8 cellular contexts compared by ENCODE assay signal in the genomic region with DNA sequence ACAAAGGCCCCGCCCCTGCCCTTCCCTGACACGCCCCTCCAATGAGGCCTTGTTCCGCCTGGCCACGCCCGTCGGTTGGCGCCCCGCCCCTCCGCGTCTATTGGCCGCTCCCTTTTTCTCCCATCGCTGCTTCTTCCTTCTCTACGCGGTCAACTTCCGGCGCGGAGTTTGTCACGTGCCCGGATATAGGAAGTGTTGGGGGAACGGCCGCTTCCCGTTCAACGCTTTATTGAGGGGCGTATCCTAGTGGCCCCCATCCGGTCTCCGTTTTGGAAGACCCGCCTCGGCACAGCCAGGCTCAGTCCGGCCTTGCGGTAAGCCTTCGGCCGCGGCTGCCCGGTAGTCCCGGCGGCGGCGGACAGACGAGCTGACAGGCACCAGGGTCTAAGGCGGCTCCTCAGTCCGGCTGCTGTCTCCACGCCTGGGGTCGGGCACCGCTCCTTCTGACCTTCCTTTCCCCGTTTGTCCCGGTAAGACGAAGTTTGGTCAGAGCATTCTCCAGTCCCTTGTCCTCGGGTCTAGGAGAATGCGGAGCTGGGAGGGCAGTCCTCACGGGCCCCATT. TPM values are rescaled to one million over a fixed set of nuclear protein-coding genes. Genes with fewer than 3 reads are reported as not detected.
DNase-seq lines count a peak whose midpoint lies in the region; ATAC-seq and TF ChIP-seq lines count a peak whose summit lies in the region.

A gene with protein sequence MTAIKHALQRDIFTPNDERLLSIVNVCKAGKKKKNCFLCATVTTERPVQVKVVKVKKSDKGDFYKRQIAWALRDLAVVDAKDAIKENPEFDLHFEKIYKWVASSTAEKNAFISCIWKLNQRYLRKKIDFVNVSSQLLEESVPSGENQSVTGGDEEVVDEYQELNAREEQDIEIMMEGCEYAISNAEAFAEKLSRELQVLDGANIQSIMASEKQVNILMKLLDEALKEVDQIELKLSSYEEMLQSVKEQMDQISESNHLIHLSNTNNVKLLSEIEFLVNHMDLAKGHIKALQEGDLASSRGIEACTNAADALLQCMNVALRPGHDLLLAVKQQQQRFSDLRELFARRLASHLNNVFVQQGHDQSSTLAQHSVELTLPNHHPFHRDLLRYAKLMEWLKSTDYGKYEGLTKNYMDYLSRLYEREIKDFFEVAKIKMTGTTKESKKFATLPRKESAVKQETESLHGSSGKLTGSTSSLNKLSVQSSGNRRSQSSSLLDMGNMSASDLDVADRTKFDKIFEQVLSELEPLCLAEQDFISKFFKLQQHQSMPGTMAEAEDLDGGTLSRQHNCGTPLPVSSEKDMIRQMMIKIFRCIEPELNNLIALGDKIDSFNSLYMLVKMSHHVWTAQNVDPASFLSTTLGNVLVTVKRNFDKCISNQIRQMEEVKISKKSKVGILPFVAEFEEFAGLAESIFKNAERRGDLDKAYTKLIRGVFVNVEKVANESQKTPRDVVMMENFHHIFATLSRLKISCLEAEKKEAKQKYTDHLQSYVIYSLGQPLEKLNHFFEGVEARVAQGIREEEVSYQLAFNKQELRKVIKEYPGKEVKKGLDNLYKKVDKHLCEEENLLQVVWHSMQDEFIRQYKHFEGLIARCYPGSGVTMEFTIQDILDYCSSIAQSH (plus strand): TSS at position 165 of the 563 bp plus-strand sequence. CDS start 4,676 bp downstream, outside the sequence.

- H3K9me3 ChIP-seq in adipocyte (ENCODE audit: control insufficient read depth, low read length) (no peaks in the 10 kb centered on the region), cardiac muscle cell (ENCODE audit: low read depth) (no peaks in the 10 kb centered on the region), parathyroid adenoma (ENCODE audit: control insufficient read depth, low read length) (no peaks in the 10 kb centered on the region), tibial nerve (peaks cover 0 to 6% (median 0%) of the 10 kb centered on the region in 4 donors)

- WGBS in tibial nerve, 2 donors = 0 to 1% methylated on average over 38 to 50 of the region's 50 CpGs

- H3K36me3 ChIP-seq in adipocyte (ENCODE audit: control insufficient read depth, insufficient read depth, low read length, severe bottlenecking) (peaks cover 4% of the 10 kb centered on the region), cardiac muscle cell (no peaks in the 10 kb centered on the region), parathyroid adenoma (ENCODE audit: control insufficient read depth, insufficient read depth, low read length) (no peaks in the 10 kb centered on the region), tibial nerve (peaks cover 0 to 14% (median 0%) of the 10 kb centered on the region in 3 donors)

- H2AFZ ChIP-seq in parathyroid adenoma = peak within 1 kb of the TSS; percentile 93

- peak within 1 kb of the TSS; percentile 60 for H3K4me2 ChIP-seq in parathyroid adenoma (ENCODE audit: low read length)

- TF ChIP-seq CTCF in GM12875 (IDR thresholded peaks at IDR 0.05; ENCODE audit: borderline replicate concordance, insufficient read depth, low read depth, low read length) (no peak), cardiac muscle cell (IDR thresholded peaks at IDR 0.05; ENCODE audit: low read depth, low read length) (no peak), parathyroid adenoma (IDR thresholded peaks at IDR 0.05) (no peak), tibial nerve (IDR thresholded peaks at IDR 0.05) (no peak)

- DNase-seq in NCI-H1436 (lab: John Stamatoyannopoulos, UW) (peak; percentile 97), T follicular helper cell (ENCODE audit: low read depth) (peak; percentile 96), adipocyte (ENCODE audit: low read depth) (peak; percentile 99), cardiac muscle cell (ENCODE audit: low read depth in 1 of 2, low spot score in 1 of 2) (peak; percentile 97 to 98), tibial nerve (ENCODE audit: low spot score in 2 of 2) (peak; percentile 98 to 99)

- H3K4me3 ChIP-seq in GM12875 (ENCODE audit: low read depth, low read length) = peak within 1 kb of the TSS; percentile 99
- peak within 1 kb of the TSS; percentile 98 for H3K4me3 ChIP-seq in adipocyte (ENCODE audit: low read length)
- H3K4me3 ChIP-seq in cardiac muscle cell = peak within 1 kb of the TSS; percentile 54
- peak within 1 kb of the TSS; percentile 90 for H3K4me3 ChIP-seq in parathyroid adenoma (ENCODE audit: low read depth, low read length)
- peak within 1 kb of the TSS; percentile 59 to 98 (median 88) for H3K4me3 ChIP-seq in tibial nerve

- H3K27me3 ChIP-seq in adipocyte (replicated peaks; ENCODE audit: control insufficient read depth, insufficient read depth, low read length) (no peaks in the 10 kb centered on the region), cardiac muscle cell (no peaks in the 10 kb centered on the region), parathyroid adenoma (ENCODE audit: control insufficient read depth, insufficient read depth, low read length) (no peaks in the 10 kb centered on the region), tibial nerve (no peaks in the 10 kb centered on the region)

- peak within 1 kb of the TSS; percentile 97 for H3K9ac ChIP-seq in adipocyte (ENCODE audit: low read length)
- H3K9ac ChIP-seq in parathyroid adenoma = peak within 1 kb of the TSS; percentile 37

- H3K4me1 ChIP-seq in adipocyte (ENCODE audit: control insufficient read depth, insufficient read depth, low read length) = peaks cover 14% of the 10 kb centered on the region
- peaks cover 8% of the 10 kb centered on the region for H3K4me1 ChIP-seq in cardiac muscle cell (ENCODE audit: low read depth)
- peaks cover 3% of the 10 kb centered on the region for H3K4me1 ChIP-seq in parathyroid adenoma
- H3K4me1 ChIP-seq in tibial nerve = peaks cover 0 to 42% (median 13%) of the 10 kb centered on the region in 4 donors

- peak in 1 of 2 donors; percentile 59 for TF ChIP-seq POLR2A in tibial nerve (IDR thresholded peaks at IDR 0.05)

- H3K27ac ChIP-seq in cardiac muscle cell = peak within 1 kb of the TSS; percentile 59
- H3K27ac ChIP-seq in parathyroid adenoma = peak within 1 kb of the TSS; percentile 79
- peak within 1 kb of the TSS; percentile 68 to 93 (median 79) for H3K27ac ChIP-seq in tibial nerve

- TF ChIP-seq EP300 in tibial nerve (IDR thresholded peaks at IDR 0.05) = peak; percentile 83 to 85

- H3K79me2 ChIP-seq in parathyroid adenoma = no peaks in the 10 kb centered on the region

- ATAC-seq in HG02798 (IDR thresholded peaks at IDR 0.05; ENCODE audit: poor library complexity, unreplicated experiment) = peak; percentile 99

RNA-seq across cellular contexts. Expression of the gene that starts here (rescaled TPM):
- total RNA-seq in cardiac muscle cell = 16.1 and 27.6 TPM in 2 replicates
- 17.9 and 20.9 TPM in 2 replicates for polyA plus RNA-seq in cardiac muscle cell
- total RNA-seq in tibial nerve = 10 to 100 TPM; 32.9 to 49.4 (median 41.4) TPM

Comparison
In these comparisons a context has a peak if more than half of its experiments do, and no peak if none do; other contexts are left out.
1. Peak in every context shown above with its lines: DNase-seq, ATAC-seq, H3K4me3 ChIP-seq and H3K27ac ChIP-seq.